ENCODE assay signal across 25 cellular contexts in the genomic region with DNA sequence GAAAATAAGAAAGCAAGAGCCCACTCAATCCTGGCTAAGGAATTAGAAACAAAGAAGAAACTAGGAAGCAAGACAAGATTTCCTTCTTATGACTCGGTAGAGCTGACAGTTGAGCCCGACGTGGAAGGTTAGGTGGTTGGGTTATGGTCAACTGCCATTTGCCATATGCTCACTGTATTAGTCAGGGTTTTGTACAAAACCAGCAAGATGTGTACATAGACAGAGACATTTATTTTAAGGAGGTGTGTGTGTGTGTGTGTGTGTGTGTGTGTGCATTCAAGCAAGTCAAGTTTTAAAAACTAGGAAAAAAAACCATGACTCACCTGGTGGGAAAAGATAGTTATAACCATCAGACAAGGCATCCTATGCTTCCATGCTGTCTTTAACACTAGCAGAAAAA.
"Had no signal": no experiment of that assay in that cellular context is flagged by ENCODE, and none has a peak within 500 bp of the region (broad histone marks: within the 10 kb centered on the region; RNA-seq: fewer than 3 reads in every experiment).

No MANE protein-coding gene starts in this region.

- H3K4me2 ChIP-seq: hepatocyte had no signal

- DNase-seq: kidney glomerular epithelial cell; left colon; left lung; lower lobe of right lung; mammary epithelial cell; mesenchymal stem cell; naive thymus-derived CD8-positive, alpha-beta T cell; nucleus accumbens; pancreas; posterior cingulate gyrus; retina; right cardiac atrium; stimulated activated CD4-positive, alpha-beta T cell treated with anti-CD3 and anti-CD28 coated beads, Interleukin-12 subunit alpha, Interleukin-12 subunit beta, amount 100 ng/mL, for 4 hours; stimulated activated CD4-positive, alpha-beta T cell treated with anti-CD3 and anti-CD28 coated beads, Interleukin-15, amount 100 ng/mL, for 24 hours; stimulated activated CD4-positive, alpha-beta T cell treated with anti-CD3 and anti-CD28 coated beads, Interleukin-2, amount 100 ng/mL, for 24 hours; stimulated activated CD4-positive, alpha-beta T cell treated with anti-CD3 and anti-CD28 coated beads, Interleukin-4, amount 100 ng/mL, for 1 hour; stimulated activated naive CD4-positive, alpha-beta T cell; uterus had no signal

- H3K27me3 ChIP-seq: left lung, pancreas, uterus had no signal

- H3K79me2 ChIP-seq: hepatocyte had no signal

- H3K27ac ChIP-seq: hepatocyte, left lung, lower lobe of right lung, pancreas, prostate gland, skin epidermis, suprapubic skin, tibial nerve, uterus had no signal

- H3K4me3 ChIP-seq: hepatocyte, left lung, lower lobe of right lung, pancreas, prostate gland, skin epidermis, suprapubic skin, tibial nerve, uterus had no signal

- H3K9me3 ChIP-seq: left lung, lower lobe of right lung, pancreas, prostate gland, suprapubic skin, tibial nerve, uterus had no signal

- FAIRE-seq: keratinocyte, pancreas had no signal

- ATAC-seq: left colon; left lung; lower lobe of right lung; naive thymus-derived CD8-positive, alpha-beta T cell; pancreas; right cardiac atrium; sciatic nerve had no signal

- H2AFZ ChIP-seq: hepatocyte had no signal

- H3K36me3 ChIP-seq: left lung, lower lobe of right lung, pancreas, prostate gland, suprapubic skin, tibial nerve, uterus had no signal

- H3K4me1 ChIP-seq: left lung, lower lobe of right lung, pancreas, prostate gland, suprapubic skin, tibial nerve, uterus had no signal
